8 cellular contexts compared by ENCODE assay signal in genomic region chr7:43905209-43905946, GRCh38. TPM values are rescaled to one million over a fixed set of nuclear protein-coding genes. Genes with fewer than 3 reads are reported as not detected.
DNase-seq lines count a peak whose midpoint lies in the region; ATAC-seq, FAIRE-seq and TF ChIP-seq lines count a peak whose summit lies in the region.

No MANE protein-coding gene starts in this region.

- H3K4me2 ChIP-seq in Karpas-422 (ENCODE audit: low read depth, low read length, poor library complexity, severe bottlenecking): peak overlapping the region; percentile 93

- intact Hi-C loops in thyroid gland (cut with DNase I): no loop called here

- TF ChIP-seq CTCF in C4-2B (conservative IDR thresholded peaks at IDR 0.05) (no peak), bronchial epithelial cell (IDR thresholded peaks at IDR 0.05; ENCODE audit: insufficient read depth, low read length, severe bottlenecking) (no peak), thyroid gland (IDR thresholded peaks at IDR 0.05) (no peak)

- H3K9me3 ChIP-seq in Karpas-422 (ENCODE audit: low read length) (no peaks in the 10 kb centered on the region), thyroid gland (no peaks in the 10 kb centered on the region)

- H3K27me3 ChIP-seq in Karpas-422 (ENCODE audit: low read length): no peaks in the 10 kb centered on the region
- H3K27me3 ChIP-seq in bronchial epithelial cell (ENCODE audit: control insufficient read depth, insufficient read depth, low read length): no peaks in the 10 kb centered on the region
- no peaks in the 10 kb centered on the region for H3K27me3 ChIP-seq in thyroid gland

- H3K4me1 ChIP-seq in Karpas-422 (ENCODE audit: low read length) (peaks cover 25% of the 10 kb centered on the region), thyroid gland (peaks cover 16 to 39% of the 10 kb centered on the region in 2 donors)

- peaks cover 76% of the 10 kb centered on the region for H3K79me2 ChIP-seq in Karpas-422 (ENCODE audit: low read length)

- no peak for TF ChIP-seq POLR2A in thyroid gland (IDR thresholded peaks at IDR 0.05)

- no peaks in the 10 kb centered on the region; the same call in 1 of the 2 replicates for H4K20me1 ChIP-seq in Karpas-422 (ENCODE audit: insufficient read depth, low read depth, low read length)

- H3K36me3 ChIP-seq in Karpas-422 (ENCODE audit: insufficient read depth, low read length) (no peaks in the 10 kb centered on the region), bronchial epithelial cell (ENCODE audit: control insufficient read depth, insufficient read depth, low read length) (peaks cover 4% of the 10 kb centered on the region), thyroid gland (no peaks in the 10 kb centered on the region)

- H3K27ac ChIP-seq in C4-2B (peak overlapping the region; percentile 78), Karpas-422 (ENCODE audit: low read length) (peak overlapping the region; percentile 39; the same call in 1 of the 2 replicates), thyroid gland (peak overlapping the region; percentile 54 to 82 (median 74))

- peak; percentile 81 for ATAC-seq in left lobe of liver
- no peak for ATAC-seq in HG03025 (IDR thresholded peaks at IDR 0.05; ENCODE audit: low FRiP score, unreplicated experiment)
- no peak for ATAC-seq in GM19351 (IDR thresholded peaks at IDR 0.05; ENCODE audit: unreplicated experiment)

- no peak for FAIRE-seq in bronchial epithelial cell (lab: Jason Lieb, UNC)

- H3K9me2 ChIP-seq in Karpas-422 (replicated peaks; ENCODE audit: insufficient read depth, low read length): no peaks in the 10 kb centered on the region

- H3K4me3 ChIP-seq in Karpas-422 (ENCODE audit: low read length) (peak overlapping the region; percentile 75), bronchial epithelial cell (ENCODE audit: low read depth, low read length) (peak overlapping the region; percentile 66), thyroid gland (replicated peaks in 1 of 3) (peak overlapping the region in 2 of 3 donors; percentile 30 to 69)

- 34 to 39% methylated on average over 6 to 8 of the region's 8 CpGs for WGBS in thyroid gland, 2 donors

- H2AFZ ChIP-seq in Karpas-422 (ENCODE audit: low read length): no peak overlapping the region

- H3K9ac ChIP-seq in Karpas-422 (ENCODE audit: low read length): peak overlapping the region; percentile 74

- DNase-seq in Karpas-422: no peak
- DNase-seq in bronchial epithelial cell (ENCODE audit: low read depth): peak; percentile 61
- DNase-seq in left lobe of liver (ENCODE audit: low spot score): peak; percentile 81
- peak; percentile 12 to 19 for DNase-seq in thyroid gland
- DNase-seq in GM19240 (ENCODE audit: insufficient read length, low spot score): no peak

RNA-seq across cellular contexts. Expression of gene URGCP, which starts 1.0 kb away (rescaled TPM):
- 30.7 and 34.2 TPM in 2 replicates for total RNA-seq in Karpas-422 (2014; rRNA removed; shearing (Covaris generic); ENCODE audit: low replicate concordance)
- total RNA-seq in bronchial epithelial cell: 31.1 and 31.3 TPM in 2 replicates
- total RNA-seq in left lobe of liver: 18.0 TPM
- 10 to 100 TPM; 33.2 to 51.6 (median 41.0) TPM for total RNA-seq in thyroid gland

RNA-seq across cellular contexts. Expression of gene UBE2D4, which starts 20.9 kb away (rescaled TPM):
- 19.0 and 29.3 TPM in 2 replicates for total RNA-seq in Karpas-422 (2014; rRNA removed; shearing (Covaris generic); ENCODE audit: low replicate concordance)
- total RNA-seq in bronchial epithelial cell: 3.7 and 3.9 TPM in 2 replicates
- 17.7 TPM for total RNA-seq in left lobe of liver
- total RNA-seq in thyroid gland: 10 to 100 TPM; 28.2 to 50.4 (median 31.1) TPM

RNA-seq across cellular contexts. Expression of gene MRPS24, which starts 36.1 kb away (rescaled TPM):
- total RNA-seq in Karpas-422 (2014; rRNA removed; shearing (Covaris generic); ENCODE audit: low replicate concordance): 94.1 and 100 TPM in 2 replicates
- total RNA-seq in bronchial epithelial cell: 83.2 and 110 TPM in 2 replicates
- total RNA-seq in left lobe of liver: 70.8 TPM
- 100 to 1,000 TPM in 1 of 4 donors, 10 to 100 TPM in 3; 52.2 to 110 (median 88.7) TPM for total RNA-seq in thyroid gland

Comparison
In these comparisons a context has a peak if more than half of its experiments do, and no peak if none do; other contexts are left out.
1. DNase-seq: peak in bronchial epithelial cell (single experiment), left lobe of liver (single experiment) and thyroid gland (2 of 2); none in Karpas-422 (single experiment) and GM19240 (single experiment).
2. Peak in every context shown above with its lines, with median percentiles within 50 percentile points of each other: H3K27ac ChIP-seq and H3K4me3 ChIP-seq.